28 cellular contexts compared by ENCODE assay signal in genomic region chr2:33458248-33458819, GRCh38. TPM values are rescaled to one million over a fixed set of nuclear protein-coding genes. Genes with fewer than 3 reads are reported as not detected.
DNase-seq lines count a peak whose midpoint lies in the region; ATAC-seq and TF ChIP-seq lines count a peak whose summit lies in the region.
"Had no signal": no experiment of that assay in that cellular context is flagged by ENCODE, and none has a peak within 500 bp of the region (broad histone marks: within the 10 kb centered on the region; RNA-seq: fewer than 3 reads in every experiment).

No MANE protein-coding gene starts in this region.

- H3K36me3 ChIP-seq in gastroesophageal sphincter: no peaks in the 10 kb centered on the region
- H3K36me3 ChIP-seq in lower lobe of right lung: no peaks in the 10 kb centered on the region
- H3K36me3 ChIP-seq: pancreas, SJCRH30, tibial nerve, WERI-Rb-1 had no signal

- 15 to 42% methylated on average over 2 to 3 of the region's 3 CpGs for WGBS in gastroesophageal sphincter (ENCODE audit: low coverage in 1 of 2), 2 donors

- TF ChIP-seq CTCF in gastroesophageal sphincter (IDR thresholded peaks at IDR 0.05) (no peak), lower lobe of right lung (IDR thresholded peaks at IDR 0.05) (no peak)

- no peak for TF ChIP-seq EP300 in gastroesophageal sphincter (IDR thresholded peaks at IDR 0.05)

- H3K27ac ChIP-seq in gastroesophageal sphincter: peak overlapping the region in 3 of 4 donors; percentile 21 to 80 (median 73)
- peak overlapping the region; percentile 34 for H3K27ac ChIP-seq in lower lobe of right lung
- H3K27ac ChIP-seq: dorsolateral prefrontal cortex, epithelial cell of prostate, SJCRH30, tibial nerve, WERI-Rb-1 had no signal

- peaks cover 7 to 31% (median 9%) of the 10 kb centered on the region in 3 donors for H3K4me1 ChIP-seq in gastroesophageal sphincter
- H3K4me1 ChIP-seq in lower lobe of right lung: peaks cover 16% of the 10 kb centered on the region
- H3K4me1 ChIP-seq: SJCRH30, tibial nerve had no signal

- no peak overlapping the region for H3K4me3 ChIP-seq in gastroesophageal sphincter
- H3K4me3 ChIP-seq in lower lobe of right lung: no peak overlapping the region
- H3K4me3 ChIP-seq: dorsolateral prefrontal cortex, pancreas, SJCRH30, tibial nerve had no signal

- peak; percentile 16 for ATAC-seq in GM18511 (IDR thresholded peaks at IDR 0.05; ENCODE audit: unreplicated experiment)
- ATAC-seq in HG03378 (IDR thresholded peaks at IDR 0.05; ENCODE audit: unreplicated experiment): peak; percentile 9
- ATAC-seq in gastroesophageal sphincter: peak; percentile 17
- ATAC-seq in lower lobe of right lung: no peak
- ATAC-seq in HG03280 (IDR thresholded peaks at IDR 0.05; ENCODE audit: unreplicated experiment): no peak
- ATAC-seq: CD8-positive, alpha-beta T cell; natural killer cell; PC-3; stimulated activated naive CD8-positive, alpha-beta T cell treated with anti-CD3 and anti-CD28 coated beads, Interleukin-15, Interleukin-2, amounts not matched to agents 100 U/mL and 50 U/mL, for 24 hours had no signal

- no peaks in the 10 kb centered on the region for H3K9me3 ChIP-seq in gastroesophageal sphincter
- H3K9me3 ChIP-seq in lower lobe of right lung: no peaks in the 10 kb centered on the region
- H3K9me3 ChIP-seq: pancreas, SJCRH30 had no signal

- H3K27me3 ChIP-seq in gastroesophageal sphincter (no peaks in the 10 kb centered on the region), lower lobe of right lung (ENCODE audit: low read depth) (no peaks in the 10 kb centered on the region)
- H3K27me3 ChIP-seq: dorsolateral prefrontal cortex, pancreas, SJCRH30, tibial nerve had no signal

- intact Hi-C loops in lower lobe of right lung (cut with DNase I): no loop called here

- TF ChIP-seq POLR2A in gastroesophageal sphincter (IDR thresholded peaks at IDR 0.05): no peak

- DNase-seq in lower lobe of right lung (no peak), anterior cingulate cortex (lab: John Stamatoyannopoulos, UW) (no peak), NCI-H187 (lab: John Stamatoyannopoulos, UW) (no peak)
- DNase-seq in activated CD8-positive, alpha-beta memory T cell treated with anti-CD3 and anti-CD28 coated beads, Interleukin-2, amount 50 U/mL, for 4 hours: no peak
- DNase-seq: activated CD4-positive, alpha-beta T cell treated with anti-CD3 and anti-CD28 coated beads, Interleukin-2, amount 50 U/mL, for 4 hours; amniotic stem cell; CD8-positive, alpha-beta T cell; central memory CD4-positive, alpha-beta T cell; dorsolateral prefrontal cortex; Karpas-422; kidney; mesenchymal stem cell; natural killer cell; NCI-H1048; NCI-H1930; NCI-H226; NCI-H82; PC-3; SJCRH30; stimulated activated naive CD8-positive, alpha-beta T cell treated with anti-CD3 and anti-CD28 coated beads, Interleukin-15, Interleukin-2, amounts not matched to agents 100 U/mL and 50 U/mL, for 24 hours; WERI-Rb-1 had no signal

RNA-seq across cellular contexts. Expression of gene RASGRP3, which starts 18.1 kb away (rescaled TPM):
- total RNA-seq in gastroesophageal sphincter (10 to 100 TPM in 1 of 4 donors, 1 to 10 TPM in 3; 2.6 to 23.3 (median 8.3) TPM), lower lobe of right lung (13.7 TPM)

Comparison
In these comparisons a context has a peak if more than half of its experiments do, and no peak if none do; other contexts are left out.
1. ATAC-seq: peak in GM18511 (single experiment), HG03378 (single experiment) and gastroesophageal sphincter (single experiment); none in lower lobe of right lung (0 of 2) and HG03280 (single experiment).